In genomic region chr10:73076361-73077183, GRCh38 we compare ENCODE assay signal across 8 cellular contexts. TPM values are rescaled to one million over a fixed set of nuclear protein-coding genes. Genes with fewer than 3 reads are reported as not detected.
DNase-seq lines count a peak whose midpoint lies in the region; ATAC-seq, FAIRE-seq and TF ChIP-seq lines count a peak whose summit lies in the region.

No MANE protein-coding gene starts in this region.

- CTCF ChIA-PET in activated CD4-positive, alpha-beta memory T cell treated with anti-CD3 and anti-CD28 coated beads for 36 hours (lab: Charles Lee): interaction anchor here (1.8 to 2.1 kb wide), 2 partner anchors 15 to 19 kb away, joined by 5 to 6 read pairs; no protein-coding TSS in a partner anchor

- H3K27ac Mint-ChIP-seq in activated CD4-positive, alpha-beta memory T cell treated with anti-CD3 and anti-CD28 coated beads for 36 hours: peak overlapping the region; percentile 28

- H3K27me3 Mint-ChIP-seq in activated CD4-positive, alpha-beta memory T cell treated with anti-CD3 and anti-CD28 coated beads for 36 hours: no peaks in the 10 kb centered on the region

- peaks cover 18% of the 10 kb centered on the region for H3K4me1 Mint-ChIP-seq in activated CD4-positive, alpha-beta memory T cell treated with anti-CD3 and anti-CD28 coated beads for 36 hours (ENCODE audit: low read depth)

- no peak overlapping the region for H3K27ac ChIP-seq in effector memory CD4-positive, alpha-beta T cell (ENCODE audit: insufficient read depth, low read length, poor library complexity, severe bottlenecking)

- H3K36me3 Mint-ChIP-seq in activated CD4-positive, alpha-beta memory T cell treated with anti-CD3 and anti-CD28 coated beads for 36 hours: peaks cover 11% of the 10 kb centered on the region

- intact Hi-C loops in activated CD4-positive, alpha-beta memory T cell treated with anti-CD3 and anti-CD28 coated beads for 36 hours (cut with micrococcal nuclease): no loop called here
- intact Hi-C loops in Right ventricle myocardium superior (cut with DNase I): no loop called here

- POLR2A ChIA-PET in activated CD4-positive, alpha-beta memory T cell treated with anti-CD3 and anti-CD28 coated beads for 36 hours (lab: Charles Lee): interaction anchor here (0.8 to 1.1 kb wide), 2 partner anchors 19 to 21 kb away, joined by 3 to 4 read pairs; no protein-coding TSS in a partner anchor

- H3K9me3 ChIP-seq in effector memory CD4-positive, alpha-beta T cell (ENCODE audit: control insufficient read depth, low read length): no peaks in the 10 kb centered on the region

- no peak overlapping the region for H3K4me3 Mint-ChIP-seq in activated CD4-positive, alpha-beta memory T cell treated with anti-CD3 and anti-CD28 coated beads for 36 hours

- DNase-seq in H54 (ENCODE audit: insufficient read length, low spot score): no peak
- no peak for DNase-seq in activated CD4-positive, alpha-beta memory T cell treated with anti-CD3 and anti-CD28 coated beads for 36 hours
- peak; percentile 56 for DNase-seq in Right ventricle myocardium superior
- DNase-seq in renal cortical epithelial cell (ENCODE audit: low read depth): peak; percentile 35
- DNase-seq in H7: no peak
- DNase-seq in effector memory CD4-positive, alpha-beta T cell: no peak

- no peaks in the 10 kb centered on the region for H3K9me3 Mint-ChIP-seq in activated CD4-positive, alpha-beta memory T cell treated with anti-CD3 and anti-CD28 coated beads for 36 hours

- peak; percentile 83 for ATAC-seq in Right ventricle myocardium superior (ENCODE audit: poor library complexity)
- ATAC-seq in GM21360 (IDR thresholded peaks at IDR 0.05; ENCODE audit: unreplicated experiment): no peak
- no peak for ATAC-seq in HG02610 (IDR thresholded peaks at IDR 0.05; ENCODE audit: unreplicated experiment)

- FAIRE-seq in H54 (lab: Jason Lieb, UNC): peak; percentile 97

- H3K27me3 ChIP-seq in H7 (ENCODE audit: control insufficient read depth, insufficient read depth, low read length): no peaks in the 10 kb centered on the region
- no peaks in the 10 kb centered on the region for H3K27me3 ChIP-seq in effector memory CD4-positive, alpha-beta T cell (replicated peaks; ENCODE audit: control insufficient read depth, insufficient read depth, low read length, poor library complexity, severe bottlenecking)

- no peaks in the 10 kb centered on the region for H3K4me1 ChIP-seq in effector memory CD4-positive, alpha-beta T cell (ENCODE audit: control insufficient read depth, insufficient read depth, low read length, poor library complexity, severe bottlenecking)

- no peak for TF ChIP-seq POLR2A in H54 (IDR thresholded peaks at IDR 0.05; ENCODE audit: low read depth, low read length)

- H3K4me3 ChIP-seq in H7 (ENCODE audit: insufficient read depth, low read depth, low read length): no peak overlapping the region
- no peak overlapping the region for H3K4me3 ChIP-seq in effector memory CD4-positive, alpha-beta T cell (ENCODE audit: insufficient read depth, low read depth, low read length, poor library complexity, severe bottlenecking)

- no peaks in the 10 kb centered on the region for H3K36me3 ChIP-seq in H7 (replicated peaks; ENCODE audit: control insufficient read depth, insufficient read depth, low read length)
- H3K36me3 ChIP-seq in effector memory CD4-positive, alpha-beta T cell (ENCODE audit: control insufficient read depth, insufficient read depth, low read length): peaks cover 14% of the 10 kb centered on the region

RNA-seq across cellular contexts. Expression of gene P4HA1, which starts 20.1 kb away (rescaled TPM):
- 10 to 100 TPM; 30.9 to 31.2 TPM for total RNA-seq in activated CD4-positive, alpha-beta memory T cell treated with anti-CD3 and anti-CD28 coated beads for 36 hours
- 79.2 TPM for total RNA-seq in Right ventricle myocardium superior
- 184 and 302 TPM in 2 replicates for total RNA-seq in renal cortical epithelial cell
- 37.3 and 76.5 TPM in 2 replicates for total RNA-seq in H7 (2014; rRNA removed; shearing (Covaris generic))

RNA-seq across cellular contexts. Expression of gene NUDT13, which starts 33.7 kb away (rescaled TPM):
- total RNA-seq in activated CD4-positive, alpha-beta memory T cell treated with anti-CD3 and anti-CD28 coated beads for 36 hours: 1 to 10 TPM; 1.0 to 1.4 TPM
- total RNA-seq in Right ventricle myocardium superior: 4.1 TPM
- total RNA-seq in renal cortical epithelial cell: 1.2 and 1.7 TPM in 2 replicates
- total RNA-seq in H7 (2014; rRNA removed; shearing (Covaris generic)): 0.38 and 1.3 TPM in 2 replicates

Comparison
In these comparisons a context has a peak if more than half of its experiments do, and no peak if none do; other contexts are left out.
1. DNase-seq: peak in Right ventricle myocardium superior (single experiment) and renal cortical epithelial cell (single experiment); none in H54 (single experiment), activated CD4-positive, alpha-beta memory T cell treated with anti-CD3 and anti-CD28 coated beads for 36 hours (single experiment), H7 (single experiment) and effector memory CD4-positive, alpha-beta T cell (0 of 3).